8 cellular contexts compared by ENCODE assay signal in genomic region chr10:101780818-101781654, GRCh38. TPM values are rescaled to one million over a fixed set of nuclear protein-coding genes. Genes with fewer than 3 reads are reported as not detected.
DNase-seq lines count a peak whose midpoint lies in the region; ATAC-seq and TF ChIP-seq lines count a peak whose summit lies in the region.

No MANE protein-coding gene starts in this region.

- no peak overlapping the region for H3K27ac Mint-ChIP-seq in activated naive CD4-positive, alpha-beta T cell treated with anti-CD3 and anti-CD28 coated beads, Interleukin-2, amount 10 ng/mL, durations not matched to agents 7 days and 5 days

- ATAC-seq in Right ventricle myocardium superior (ENCODE audit: poor library complexity) (peak; percentile 63), GM21381 (IDR thresholded peaks at IDR 0.05; ENCODE audit: unreplicated experiment) (no peak)

- H3K4me1 Mint-ChIP-seq in activated naive CD4-positive, alpha-beta T cell treated with anti-CD3 and anti-CD28 coated beads, Interleukin-2, amount 10 ng/mL, durations not matched to agents 7 days and 5 days: peaks cover 69% of the 10 kb centered on the region

- H3K27me3 Mint-ChIP-seq in activated naive CD4-positive, alpha-beta T cell treated with anti-CD3 and anti-CD28 coated beads, Interleukin-2, amount 10 ng/mL, durations not matched to agents 7 days and 5 days: peaks cover 39% of the 10 kb centered on the region

- CTCF ChIA-PET in activated naive CD4-positive, alpha-beta T cell treated with anti-CD3 and anti-CD28 coated beads, Interleukin-2, amount 10 ng/mL, durations not matched to agents 7 days and 5 days (lab: Charles Lee): interaction anchor here (0.6 to 7.3 kb wide), 32 partner anchors 8 to 568 kb away, joined by 3 to 192 read pairs (median 5); partner anchors contain the start of genes DPCD, OGA and POLL

- no peak for TF ChIP-seq EP300 in Ishikawa (IDR thresholded peaks at IDR 0.05; ENCODE audit: borderline replicate concordance)

- no peak overlapping the region for H3K4me3 ChIP-seq in SK-N-MC

- intact Hi-C loops in Right ventricle myocardium superior (cut with DNase I): loop anchor here (2.0 kb wide), 1 partner anchor 178 kb away; no protein-coding TSS in a partner anchor

- H3K9me3 ChIP-seq in SK-N-MC (ENCODE audit: low read depth, low read length): no peaks in the 10 kb centered on the region

- H3K9ac ChIP-seq in SK-N-MC (ENCODE audit: insufficient read length): no peak overlapping the region

- H3K27ac ChIP-seq in SK-N-MC: no peak overlapping the region

- DNase-seq in GM03348 (ENCODE audit: low spot score) (peak; percentile 92), SK-N-MC (ENCODE audit: low read depth, low spot score) (peak; percentile 5), Right ventricle myocardium superior (peak; percentile 67), putamen (ENCODE audit: low spot score) (peak; percentile 59), GOT3 (lab: John Stamatoyannopoulos, UW) (no peak)
- peak; percentile 80 for DNase-seq in activated naive CD4-positive, alpha-beta T cell treated with anti-CD3 and anti-CD28 coated beads, Interleukin-2, amount 10 ng/mL, durations not matched to agents 7 days and 5 days

- TF ChIP-seq RAD21 in Ishikawa (IDR thresholded peaks at IDR 0.05; ENCODE audit: low read depth): peak; percentile 94

- H3K4me3 Mint-ChIP-seq in activated naive CD4-positive, alpha-beta T cell treated with anti-CD3 and anti-CD28 coated beads, Interleukin-2, amount 10 ng/mL, durations not matched to agents 7 days and 5 days: no peak overlapping the region

- H3K36me3 ChIP-seq in SK-N-MC (ENCODE audit: insufficient read depth, low read length): peaks cover 1% of the 10 kb centered on the region; the same call in 1 of the 2 replicates

- peaks cover 26% of the 10 kb centered on the region for H3K36me3 Mint-ChIP-seq in activated naive CD4-positive, alpha-beta T cell treated with anti-CD3 and anti-CD28 coated beads, Interleukin-2, amount 10 ng/mL, durations not matched to agents 7 days and 5 days

- H3K9me3 Mint-ChIP-seq in activated naive CD4-positive, alpha-beta T cell treated with anti-CD3 and anti-CD28 coated beads, Interleukin-2, amount 10 ng/mL, durations not matched to agents 7 days and 5 days: no peaks in the 10 kb centered on the region

TF ChIP-seq in Ishikawa, 13 proteins besides CTCF, POLR2A, EP300 and RAD21:
- TF ChIP-seq TAF1 (IDR thresholded peaks at IDR 0.05; ENCODE audit: low read depth) (no peak), TCF12 (IDR thresholded peaks at IDR 0.05; ENCODE audit: low read depth) (no peak), NFIC (IDR thresholded peaks at IDR 0.05) (no peak), EGR1 (IDR thresholded peaks at IDR 0.05) (no peak), CEBPB (IDR thresholded peaks at IDR 0.05) (no peak), CREB1 (IDR thresholded peaks at IDR 0.05; ENCODE audit: low read depth) (no peak), ZBTB7A (IDR thresholded peaks at IDR 0.05; ENCODE audit: low read depth) (no peak), TEAD4 (IDR thresholded peaks at IDR 0.05) (no peak), YY1 (IDR thresholded peaks at IDR 0.05; ENCODE audit: low read depth) (no peak)
- TF ChIP-seq, protein P1, sequence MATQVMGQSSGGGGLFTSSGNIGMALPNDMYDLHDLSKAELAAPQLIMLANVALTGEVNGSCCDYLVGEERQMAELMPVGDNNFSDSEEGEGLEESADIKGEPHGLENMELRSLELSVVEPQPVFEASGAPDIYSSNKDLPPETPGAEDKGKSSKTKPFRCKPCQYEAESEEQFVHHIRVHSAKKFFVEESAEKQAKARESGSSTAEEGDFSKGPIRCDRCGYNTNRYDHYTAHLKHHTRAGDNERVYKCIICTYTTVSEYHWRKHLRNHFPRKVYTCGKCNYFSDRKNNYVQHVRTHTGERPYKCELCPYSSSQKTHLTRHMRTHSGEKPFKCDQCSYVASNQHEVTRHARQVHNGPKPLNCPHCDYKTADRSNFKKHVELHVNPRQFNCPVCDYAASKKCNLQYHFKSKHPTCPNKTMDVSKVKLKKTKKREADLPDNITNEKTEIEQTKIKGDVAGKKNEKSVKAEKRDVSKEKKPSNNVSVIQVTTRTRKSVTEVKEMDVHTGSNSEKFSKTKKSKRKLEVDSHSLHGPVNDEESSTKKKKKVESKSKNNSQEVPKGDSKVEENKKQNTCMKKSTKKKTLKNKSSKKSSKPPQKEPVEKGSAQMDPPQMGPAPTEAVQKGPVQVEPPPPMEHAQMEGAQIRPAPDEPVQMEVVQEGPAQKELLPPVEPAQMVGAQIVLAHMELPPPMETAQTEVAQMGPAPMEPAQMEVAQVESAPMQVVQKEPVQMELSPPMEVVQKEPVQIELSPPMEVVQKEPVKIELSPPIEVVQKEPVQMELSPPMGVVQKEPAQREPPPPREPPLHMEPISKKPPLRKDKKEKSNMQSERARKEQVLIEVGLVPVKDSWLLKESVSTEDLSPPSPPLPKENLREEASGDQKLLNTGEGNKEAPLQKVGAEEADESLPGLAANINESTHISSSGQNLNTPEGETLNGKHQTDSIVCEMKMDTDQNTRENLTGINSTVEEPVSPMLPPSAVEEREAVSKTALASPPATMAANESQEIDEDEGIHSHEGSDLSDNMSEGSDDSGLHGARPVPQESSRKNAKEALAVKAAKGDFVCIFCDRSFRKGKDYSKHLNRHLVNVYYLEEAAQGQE (IDR thresholded peaks at IDR 0.05; ENCODE audit: low read depth): no peak

RNA-seq across cellular contexts. Expression of gene NPM3, which starts 2.2 kb away (rescaled TPM):
- total RNA-seq in Right ventricle myocardium superior: 5.8 TPM

RNA-seq across cellular contexts. Expression of gene FGF8, which starts 5.1 kb away (rescaled TPM):
- total RNA-seq in Right ventricle myocardium superior: not detected

RNA-seq across cellular contexts. Expression of gene OGA, which starts 37.2 kb away (rescaled TPM):
- 84.4 TPM for total RNA-seq in Right ventricle myocardium superior
